In genomic region chr1:39573736-39574624, GRCh38 we compare ENCODE assay signal across 8 cellular contexts. TPM values are rescaled to one million over a fixed set of nuclear protein-coding genes. Genes with fewer than 3 reads are reported as not detected.
A peak's percentile ranks its signal among the peaks of the same experiment; 100 is the strongest.
DNase-seq lines count a peak whose midpoint lies in the region; ATAC-seq and TF ChIP-seq lines count a peak whose summit lies in the region.

No MANE protein-coding gene starts in this region.

- TF ChIP-seq POLR2A in gastrocnemius medialis (IDR thresholded peaks at IDR 0.05) = peak in 1 of 2 donors; percentile 44

- in situ Hi-C loops in gastrocnemius medialis (cut with MboI; ENCODE audit: low sequenced_read_pairs in 4 of 4) = no loop called here

- H3K4me1 Mint-ChIP-seq in activated CD4-positive, alpha-beta T cell treated with anti-CD3 and anti-CD28 coated beads for 36 hours = peaks cover 42% of the 10 kb centered on the region
- H3K4me1 Mint-ChIP-seq in activated CD4-positive, alpha-beta memory T cell treated with anti-CD3 and anti-CD28 coated beads for 36 hours (ENCODE audit: low read depth) = peaks cover 46% of the 10 kb centered on the region

- H3K4me1 ChIP-seq in heart right ventricle (peaks cover 4 to 50% (median 36%) of the 10 kb centered on the region in 9 donors), gastrocnemius medialis (peaks cover 33% of the 10 kb centered on the region in 2 donors)

- 31 to 48% methylated on average over 12 of the region's 12 CpGs for WGBS in heart right ventricle, 2 donors

- CTCF ChIA-PET in activated CD4-positive, alpha-beta T cell treated with anti-CD3 and anti-CD28 coated beads for 36 hours (lab: Charles Lee) = interaction anchor here (0.7 to 2.1 kb wide), 7 partner anchors 11 to 538 kb away, joined by 3 to 5 read pairs (median 4); partner anchors contain the start of gene NT5C1A
- CTCF ChIA-PET in activated CD4-positive, alpha-beta memory T cell treated with anti-CD3 and anti-CD28 coated beads for 36 hours (lab: Charles Lee) = interaction anchor here (0.9 to 4.4 kb wide), 5 partner anchors 10 to 85 kb away, joined by 3 to 25 read pairs (median 6); no protein-coding TSS in a partner anchor

- H3K27me3 ChIP-seq in heart right ventricle = no peaks in the 10 kb centered on the region
- no peaks in the 10 kb centered on the region for H3K27me3 ChIP-seq in gastrocnemius medialis

- H3K27ac Mint-ChIP-seq in activated CD4-positive, alpha-beta T cell treated with anti-CD3 and anti-CD28 coated beads for 36 hours = peak overlapping the region; percentile 81
- peak overlapping the region; percentile 64 for H3K27ac Mint-ChIP-seq in activated CD4-positive, alpha-beta memory T cell treated with anti-CD3 and anti-CD28 coated beads for 36 hours

- TF ChIP-seq CTCF in heart right ventricle (IDR thresholded peaks at IDR 0.05) = no peak
- TF ChIP-seq CTCF in gastrocnemius medialis (IDR thresholded peaks at IDR 0.05 in 4 of 5, conservative IDR thresholded peaks at IDR 0.05 in 1 of 5) = no peak

- intact Hi-C loops in activated CD4-positive, alpha-beta T cell treated with anti-CD3 and anti-CD28 coated beads for 36 hours (cut with DNase I, micrococcal nuclease) = loop anchor here in 1 of 2 experiments (10.0 kb wide), 2 partner anchors 811 to 1879 kb away; partner anchors contain the start of gene CDCA8
- intact Hi-C loops in activated CD4-positive, alpha-beta memory T cell treated with anti-CD3 and anti-CD28 coated beads for 36 hours (cut with micrococcal nuclease) = no loop called here
- intact Hi-C loops in heart right ventricle (cut with DNase I) (loop anchor here in 1 of 10 donors (10.0 kb wide), 1 partner anchor 709 kb away; no protein-coding TSS in a partner anchor), gastrocnemius medialis (cut with DNase I; ENCODE audit: low total_unique reads) (loop anchor here (2.0 kb wide), 2 partner anchors 33 to 165 kb away; no protein-coding TSS in a partner anchor)

- peaks cover 3 to 64% (median 36%) of the 10 kb centered on the region in 9 donors for H3K36me3 ChIP-seq in heart right ventricle
- H3K36me3 ChIP-seq in gastrocnemius medialis = peaks cover 0 to 35% of the 10 kb centered on the region in 2 donors

- POLR2A ChIA-PET in activated CD4-positive, alpha-beta T cell treated with anti-CD3 and anti-CD28 coated beads for 36 hours (lab: Charles Lee) = interaction anchor here (0.9 to 1.2 kb wide), 3 partner anchors 9 to 12 kb away, joined by 4 to 5 read pairs (median 4); no protein-coding TSS in a partner anchor
- POLR2A ChIA-PET in activated CD4-positive, alpha-beta memory T cell treated with anti-CD3 and anti-CD28 coated beads for 36 hours (lab: Charles Lee) = interaction anchor here (0.7 to 1.5 kb wide), 3 partner anchors 13 to 467 kb away, joined by 3 read pairs; no protein-coding TSS in a partner anchor

- peak overlapping the region; percentile 72 to 94 (median 83) for H3K4me3 ChIP-seq in heart right ventricle
- H3K4me3 ChIP-seq in gastrocnemius medialis = peak overlapping the region; percentile 70 to 96 (median 78)

- no peak for DNase-seq in activated CD4-positive, alpha-beta T cell treated with anti-CD3 and anti-CD28 coated beads for 36 hours
- DNase-seq in activated CD4-positive, alpha-beta T cell treated with anti-CD3 and anti-CD28 coated beads for 48 hours = no peak
- DNase-seq in activated CD4-positive, alpha-beta memory T cell treated with anti-CD3 and anti-CD28 coated beads for 36 hours = no peak
- DNase-seq in heart right ventricle (peak in 1 of 2 donors; percentile 47), gastrocnemius medialis (peak; percentile 41 to 64), NCI-H345 (lab: John Stamatoyannopoulos, UW) (no peak), DMS53 treated with DMSO at 0.1 percent for 48 hours (lab: John Stamatoyannopoulos, UW; ENCODE audit: unreplicated experiment) (no peak)
- no peak for DNase-seq in stimulated activated CD8-positive, alpha-beta memory T cell treated with anti-CD3 and anti-CD28 coated beads, Interleukin-4, amount 100 ng/mL, for 48 hours

- H3K9me3 ChIP-seq in heart right ventricle = no peaks in the 10 kb centered on the region
- H3K9me3 ChIP-seq in gastrocnemius medialis = no peaks in the 10 kb centered on the region

- ATAC-seq in activated CD4-positive, alpha-beta T cell treated with anti-CD3 and anti-CD28 coated beads for 36 hours = no peak
- peak; percentile 31 to 80 (median 70) for ATAC-seq in heart right ventricle
- ATAC-seq in gastrocnemius medialis = peak; percentile 62 to 67

- H3K27me3 Mint-ChIP-seq in activated CD4-positive, alpha-beta T cell treated with anti-CD3 and anti-CD28 coated beads for 36 hours = no peaks in the 10 kb centered on the region
- H3K27me3 Mint-ChIP-seq in activated CD4-positive, alpha-beta memory T cell treated with anti-CD3 and anti-CD28 coated beads for 36 hours = no peaks in the 10 kb centered on the region

- H3K9me3 Mint-ChIP-seq in activated CD4-positive, alpha-beta T cell treated with anti-CD3 and anti-CD28 coated beads for 36 hours (ENCODE audit: low read depth) = no peaks in the 10 kb centered on the region
- H3K9me3 Mint-ChIP-seq in activated CD4-positive, alpha-beta memory T cell treated with anti-CD3 and anti-CD28 coated beads for 36 hours = no peaks in the 10 kb centered on the region

- H3K4me3 Mint-ChIP-seq in activated CD4-positive, alpha-beta T cell treated with anti-CD3 and anti-CD28 coated beads for 36 hours = peak overlapping the region; percentile 90
- peak overlapping the region; percentile 91 for H3K4me3 Mint-ChIP-seq in activated CD4-positive, alpha-beta memory T cell treated with anti-CD3 and anti-CD28 coated beads for 36 hours

- H3K27ac ChIP-seq in heart right ventricle (peak overlapping the region; percentile 51 to 96 (median 94)), gastrocnemius medialis (peak overlapping the region; percentile 93 to 99 (median 96))

- peaks cover 62% of the 10 kb centered on the region for H3K36me3 Mint-ChIP-seq in activated CD4-positive, alpha-beta T cell treated with anti-CD3 and anti-CD28 coated beads for 36 hours (ENCODE audit: low read depth)
- peaks cover 59% of the 10 kb centered on the region for H3K36me3 Mint-ChIP-seq in activated CD4-positive, alpha-beta memory T cell treated with anti-CD3 and anti-CD28 coated beads for 36 hours

RNA-seq across cellular contexts. Expression of gene PABPC4, which starts 2.6 kb away (rescaled TPM):
- 100 to 1,000 TPM; 322 to 330 TPM for total RNA-seq in activated CD4-positive, alpha-beta T cell treated with anti-CD3 and anti-CD28 coated beads for 36 hours
- total RNA-seq in activated CD4-positive, alpha-beta memory T cell treated with anti-CD3 and anti-CD28 coated beads for 36 hours = 100 to 1,000 TPM; 261 to 265 TPM
- total RNA-seq in heart right ventricle (100 to 1,000 TPM; 184 to 311 (median 229) TPM), gastrocnemius medialis (100 to 1,000 TPM; 259 to 468 (median 371) TPM)
- polyA plus RNA-seq in heart right ventricle = 100 to 1,000 TPM; 143 to 188 TPM

Comparison
In these comparisons a context has a peak if more than half of its experiments do, and no peak if none do; other contexts are left out.
1. DNase-seq: peak in gastrocnemius medialis (2 of 2); none in activated CD4-positive, alpha-beta T cell treated with anti-CD3 and anti-CD28 coated beads for 36 hours (single experiment), activated CD4-positive, alpha-beta T cell treated with anti-CD3 and anti-CD28 coated beads for 48 hours (single experiment), activated CD4-positive, alpha-beta memory T cell treated with anti-CD3 and anti-CD28 coated beads for 36 hours (single experiment), NCI-H345 (single experiment), DMS53 treated with DMSO at 0.1 percent for 48 hours (single experiment) and stimulated activated CD8-positive, alpha-beta memory T cell treated with anti-CD3 and anti-CD28 coated beads, Interleukin-4, amount 100 ng/mL, for 48 hours (single experiment).